Comparison of ENCODE assay signal across 1 cellular context in the genomic region with DNA sequence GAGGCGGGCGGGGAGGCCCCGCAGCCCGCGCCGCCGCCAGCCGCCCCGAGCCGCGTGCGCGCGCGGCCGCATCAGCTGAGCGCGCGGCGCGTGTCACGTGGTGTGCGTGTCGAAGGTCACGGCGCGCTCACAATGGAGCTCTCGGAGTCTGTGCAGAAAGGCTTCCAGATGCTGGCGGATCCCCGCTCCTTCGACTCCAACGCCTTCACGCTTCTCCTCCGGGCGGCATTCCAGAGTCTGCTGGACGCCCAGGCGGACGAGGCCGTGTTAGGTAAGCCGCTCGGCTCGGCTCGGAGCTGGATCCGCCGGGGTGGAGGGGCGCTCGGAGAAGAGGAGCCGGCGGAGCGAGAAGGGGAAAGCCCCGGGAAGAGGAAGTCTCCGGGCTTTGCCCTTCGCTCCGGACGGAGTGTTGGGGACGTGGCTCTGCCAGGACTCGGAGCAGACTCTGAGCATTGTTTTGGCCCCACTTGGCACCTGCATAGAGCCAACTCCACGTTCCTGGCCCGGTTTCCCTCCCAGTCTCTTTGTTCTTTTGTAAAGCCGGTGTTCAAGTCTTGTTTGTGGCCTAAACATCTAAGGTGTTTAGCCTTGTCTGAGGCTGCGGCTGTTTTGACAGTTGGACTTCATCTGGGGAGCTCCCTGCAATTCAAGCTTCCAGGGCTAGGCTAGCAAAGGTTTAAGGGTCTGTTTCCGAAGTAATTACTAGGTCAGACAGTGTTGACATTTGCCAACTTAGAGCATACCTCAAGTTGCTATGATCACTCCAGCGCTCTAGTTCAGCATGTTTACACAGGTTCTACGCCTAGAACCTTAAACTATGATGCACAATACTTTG.
TF ChIP-seq lines count a peak whose summit lies in the region.

A gene (plus strand): TSS at position 103 of the 835 bp plus-strand sequence. CDS start 30 bp downstream, at position 133.

TF ChIP-seq in HepG2, 621 proteins besides CTCF, POLR2A, EP300 and RAD21 (continued from another document and continues in another):
- TF ChIP-seq, protein P1, sequence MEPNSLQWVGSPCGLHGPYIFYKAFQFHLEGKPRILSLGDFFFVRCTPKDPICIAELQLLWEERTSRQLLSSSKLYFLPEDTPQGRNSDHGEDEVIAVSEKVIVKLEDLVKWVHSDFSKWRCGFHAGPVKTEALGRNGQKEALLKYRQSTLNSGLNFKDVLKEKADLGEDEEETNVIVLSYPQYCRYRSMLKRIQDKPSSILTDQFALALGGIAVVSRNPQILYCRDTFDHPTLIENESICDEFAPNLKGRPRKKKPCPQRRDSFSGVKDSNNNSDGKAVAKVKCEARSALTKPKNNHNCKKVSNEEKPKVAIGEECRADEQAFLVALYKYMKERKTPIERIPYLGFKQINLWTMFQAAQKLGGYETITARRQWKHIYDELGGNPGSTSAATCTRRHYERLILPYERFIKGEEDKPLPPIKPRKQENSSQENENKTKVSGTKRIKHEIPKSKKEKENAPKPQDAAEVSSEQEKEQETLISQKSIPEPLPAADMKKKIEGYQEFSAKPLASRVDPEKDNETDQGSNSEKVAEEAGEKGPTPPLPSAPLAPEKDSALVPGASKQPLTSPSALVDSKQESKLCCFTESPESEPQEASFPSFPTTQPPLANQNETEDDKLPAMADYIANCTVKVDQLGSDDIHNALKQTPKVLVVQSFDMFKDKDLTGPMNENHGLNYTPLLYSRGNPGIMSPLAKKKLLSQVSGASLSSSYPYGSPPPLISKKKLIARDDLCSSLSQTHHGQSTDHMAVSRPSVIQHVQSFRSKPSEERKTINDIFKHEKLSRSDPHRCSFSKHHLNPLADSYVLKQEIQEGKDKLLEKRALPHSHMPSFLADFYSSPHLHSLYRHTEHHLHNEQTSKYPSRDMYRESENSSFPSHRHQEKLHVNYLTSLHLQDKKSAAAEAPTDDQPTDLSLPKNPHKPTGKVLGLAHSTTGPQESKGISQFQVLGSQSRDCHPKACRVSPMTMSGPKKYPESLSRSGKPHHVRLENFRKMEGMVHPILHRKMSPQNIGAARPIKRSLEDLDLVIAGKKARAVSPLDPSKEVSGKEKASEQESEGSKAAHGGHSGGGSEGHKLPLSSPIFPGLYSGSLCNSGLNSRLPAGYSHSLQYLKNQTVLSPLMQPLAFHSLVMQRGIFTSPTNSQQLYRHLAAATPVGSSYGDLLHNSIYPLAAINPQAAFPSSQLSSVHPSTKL (CRISPR knock-in tag; IDR thresholded peaks at IDR 0.05), result peak; percentile 10; the same call in 1 of the 2 replicates
- TF ChIP-seq SAP130 (CRISPR knock-in tag; IDR thresholded peaks at IDR 0.05; ENCODE audit: low read depth), result peak; percentile 74
- no peak for TF ChIP-seq ZNF607 (CRISPR knock-in tag; IDR thresholded peaks at IDR 0.05; ENCODE audit: borderline replicate concordance)
- TF ChIP-seq IRF2 (CRISPR knock-in tag; IDR thresholded peaks at IDR 0.05), result 0 out of 2 replicates have a peak, but pooled peaks have one; percentile 17
- TF ChIP-seq SNAI1 (CRISPR knock-in tag; IDR thresholded peaks at IDR 0.05; ENCODE audit: borderline replicate concordance), result peak; percentile 70; the same call in 1 of the 2 replicates
- peak; percentile 69 for TF ChIP-seq ARNT2 (CRISPR knock-in tag; IDR thresholded peaks at IDR 0.05; ENCODE audit: low read depth)
- TF ChIP-seq, protein P2, sequence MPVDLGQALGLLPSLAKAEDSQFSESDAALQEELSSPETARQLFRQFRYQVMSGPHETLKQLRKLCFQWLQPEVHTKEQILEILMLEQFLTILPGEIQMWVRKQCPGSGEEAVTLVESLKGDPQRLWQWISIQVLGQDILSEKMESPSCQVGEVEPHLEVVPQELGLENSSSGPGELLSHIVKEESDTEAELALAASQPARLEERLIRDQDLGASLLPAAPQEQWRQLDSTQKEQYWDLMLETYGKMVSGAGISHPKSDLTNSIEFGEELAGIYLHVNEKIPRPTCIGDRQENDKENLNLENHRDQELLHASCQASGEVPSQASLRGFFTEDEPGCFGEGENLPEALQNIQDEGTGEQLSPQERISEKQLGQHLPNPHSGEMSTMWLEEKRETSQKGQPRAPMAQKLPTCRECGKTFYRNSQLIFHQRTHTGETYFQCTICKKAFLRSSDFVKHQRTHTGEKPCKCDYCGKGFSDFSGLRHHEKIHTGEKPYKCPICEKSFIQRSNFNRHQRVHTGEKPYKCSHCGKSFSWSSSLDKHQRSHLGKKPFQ (CRISPR knock-in tag; IDR thresholded peaks at IDR 0.05; ENCODE audit: insufficient replicate concordance), result no peak
- no peak for TF ChIP-seq ZNF660 (CRISPR knock-in tag; IDR thresholded peaks at IDR 0.05; ENCODE audit: borderline replicate concordance, low read depth)
- TF ChIP-seq SP4 (CRISPR knock-in tag; IDR thresholded peaks at IDR 0.05), result no peak
- 0 out of 2 replicates have a peak, but pooled peaks have one; percentile 65 for TF ChIP-seq ZNF878 (CRISPR knock-in tag; IDR thresholded peaks at IDR 0.05)
- TF ChIP-seq, protein P3, sequence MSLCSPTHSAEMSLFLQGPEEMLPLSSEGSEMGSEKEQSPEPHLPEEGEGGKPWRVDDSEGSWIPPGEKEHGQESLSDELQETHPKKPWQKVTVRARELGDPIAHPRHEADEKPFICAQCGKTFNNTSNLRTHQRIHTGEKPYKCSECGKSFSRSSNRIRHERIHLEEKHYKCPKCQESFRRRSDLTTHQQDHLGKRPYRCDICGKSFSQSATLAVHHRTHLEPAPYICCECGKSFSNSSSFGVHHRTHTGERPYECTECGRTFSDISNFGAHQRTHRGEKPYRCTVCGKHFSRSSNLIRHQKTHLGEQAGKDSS (CRISPR knock-in tag; IDR thresholded peaks at IDR 0.05; ENCODE audit: borderline replicate concordance, low read depth), result peak; percentile 53; the same call in 1 of the 2 replicates
- no peak for TF ChIP-seq ZNF572 (CRISPR knock-in tag; IDR thresholded peaks at IDR 0.05)
- no peak for TF ChIP-seq MTA3 (CRISPR knock-in tag; IDR thresholded peaks at IDR 0.05)
- TF ChIP-seq, protein P4, sequence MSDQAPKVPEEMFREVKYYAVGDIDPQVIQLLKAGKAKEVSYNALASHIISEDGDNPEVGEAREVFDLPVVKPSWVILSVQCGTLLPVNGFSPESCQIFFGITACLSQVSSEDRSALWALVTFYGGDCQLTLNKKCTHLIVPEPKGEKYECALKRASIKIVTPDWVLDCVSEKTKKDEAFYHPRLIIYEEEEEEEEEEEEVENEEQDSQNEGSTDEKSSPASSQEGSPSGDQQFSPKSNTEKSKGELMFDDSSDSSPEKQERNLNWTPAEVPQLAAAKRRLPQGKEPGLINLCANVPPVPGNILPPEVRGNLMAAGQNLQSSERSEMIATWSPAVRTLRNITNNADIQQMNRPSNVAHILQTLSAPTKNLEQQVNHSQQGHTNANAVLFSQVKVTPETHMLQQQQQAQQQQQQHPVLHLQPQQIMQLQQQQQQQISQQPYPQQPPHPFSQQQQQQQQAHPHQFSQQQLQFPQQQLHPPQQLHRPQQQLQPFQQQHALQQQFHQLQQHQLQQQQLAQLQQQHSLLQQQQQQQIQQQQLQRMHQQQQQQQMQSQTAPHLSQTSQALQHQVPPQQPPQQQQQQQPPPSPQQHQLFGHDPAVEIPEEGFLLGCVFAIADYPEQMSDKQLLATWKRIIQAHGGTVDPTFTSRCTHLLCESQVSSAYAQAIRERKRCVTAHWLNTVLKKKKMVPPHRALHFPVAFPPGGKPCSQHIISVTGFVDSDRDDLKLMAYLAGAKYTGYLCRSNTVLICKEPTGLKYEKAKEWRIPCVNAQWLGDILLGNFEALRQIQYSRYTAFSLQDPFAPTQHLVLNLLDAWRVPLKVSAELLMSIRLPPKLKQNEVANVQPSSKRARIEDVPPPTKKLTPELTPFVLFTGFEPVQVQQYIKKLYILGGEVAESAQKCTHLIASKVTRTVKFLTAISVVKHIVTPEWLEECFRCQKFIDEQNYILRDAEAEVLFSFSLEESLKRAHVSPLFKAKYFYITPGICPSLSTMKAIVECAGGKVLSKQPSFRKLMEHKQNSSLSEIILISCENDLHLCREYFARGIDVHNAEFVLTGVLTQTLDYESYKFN (CRISPR knock-in tag; conservative IDR thresholded peaks at IDR 0.05), result peak; percentile 34; the same call in 1 of the 2 replicates
- TF ChIP-seq, protein P5, sequence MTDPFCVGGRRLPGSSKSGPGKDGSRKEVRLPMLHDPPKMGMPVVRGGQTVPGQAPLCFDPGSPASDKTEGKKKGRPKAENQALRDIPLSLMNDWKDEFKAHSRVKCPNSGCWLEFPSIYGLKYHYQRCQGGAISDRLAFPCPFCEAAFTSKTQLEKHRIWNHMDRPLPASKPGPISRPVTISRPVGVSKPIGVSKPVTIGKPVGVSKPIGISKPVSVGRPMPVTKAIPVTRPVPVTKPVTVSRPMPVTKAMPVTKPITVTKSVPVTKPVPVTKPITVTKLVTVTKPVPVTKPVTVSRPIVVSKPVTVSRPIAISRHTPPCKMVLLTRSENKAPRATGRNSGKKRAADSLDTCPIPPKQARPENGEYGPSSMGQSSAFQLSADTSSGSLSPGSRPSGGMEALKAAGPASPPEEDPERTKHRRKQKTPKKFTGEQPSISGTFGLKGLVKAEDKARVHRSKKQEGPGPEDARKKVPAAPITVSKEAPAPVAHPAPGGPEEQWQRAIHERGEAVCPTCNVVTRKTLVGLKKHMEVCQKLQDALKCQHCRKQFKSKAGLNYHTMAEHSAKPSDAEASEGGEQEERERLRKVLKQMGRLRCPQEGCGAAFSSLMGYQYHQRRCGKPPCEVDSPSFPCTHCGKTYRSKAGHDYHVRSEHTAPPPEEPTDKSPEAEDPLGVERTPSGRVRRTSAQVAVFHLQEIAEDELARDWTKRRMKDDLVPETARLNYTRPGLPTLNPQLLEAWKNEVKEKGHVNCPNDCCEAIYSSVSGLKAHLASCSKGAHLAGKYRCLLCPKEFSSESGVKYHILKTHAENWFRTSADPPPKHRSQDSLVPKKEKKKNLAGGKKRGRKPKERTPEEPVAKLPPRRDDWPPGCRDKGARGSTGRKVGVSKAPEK (CRISPR knock-in tag; IDR thresholded peaks at IDR 0.05; ENCODE audit: borderline replicate concordance), result 0 out of 2 replicates have a peak, but pooled peaks have one; percentile 16
- 0 out of 2 replicates have a peak, but pooled peaks have one; percentile 64 for TF ChIP-seq ZNF841 (CRISPR knock-in tag; IDR thresholded peaks at IDR 0.05; ENCODE audit: borderline replicate concordance)
- TF ChIP-seq, protein P6, sequence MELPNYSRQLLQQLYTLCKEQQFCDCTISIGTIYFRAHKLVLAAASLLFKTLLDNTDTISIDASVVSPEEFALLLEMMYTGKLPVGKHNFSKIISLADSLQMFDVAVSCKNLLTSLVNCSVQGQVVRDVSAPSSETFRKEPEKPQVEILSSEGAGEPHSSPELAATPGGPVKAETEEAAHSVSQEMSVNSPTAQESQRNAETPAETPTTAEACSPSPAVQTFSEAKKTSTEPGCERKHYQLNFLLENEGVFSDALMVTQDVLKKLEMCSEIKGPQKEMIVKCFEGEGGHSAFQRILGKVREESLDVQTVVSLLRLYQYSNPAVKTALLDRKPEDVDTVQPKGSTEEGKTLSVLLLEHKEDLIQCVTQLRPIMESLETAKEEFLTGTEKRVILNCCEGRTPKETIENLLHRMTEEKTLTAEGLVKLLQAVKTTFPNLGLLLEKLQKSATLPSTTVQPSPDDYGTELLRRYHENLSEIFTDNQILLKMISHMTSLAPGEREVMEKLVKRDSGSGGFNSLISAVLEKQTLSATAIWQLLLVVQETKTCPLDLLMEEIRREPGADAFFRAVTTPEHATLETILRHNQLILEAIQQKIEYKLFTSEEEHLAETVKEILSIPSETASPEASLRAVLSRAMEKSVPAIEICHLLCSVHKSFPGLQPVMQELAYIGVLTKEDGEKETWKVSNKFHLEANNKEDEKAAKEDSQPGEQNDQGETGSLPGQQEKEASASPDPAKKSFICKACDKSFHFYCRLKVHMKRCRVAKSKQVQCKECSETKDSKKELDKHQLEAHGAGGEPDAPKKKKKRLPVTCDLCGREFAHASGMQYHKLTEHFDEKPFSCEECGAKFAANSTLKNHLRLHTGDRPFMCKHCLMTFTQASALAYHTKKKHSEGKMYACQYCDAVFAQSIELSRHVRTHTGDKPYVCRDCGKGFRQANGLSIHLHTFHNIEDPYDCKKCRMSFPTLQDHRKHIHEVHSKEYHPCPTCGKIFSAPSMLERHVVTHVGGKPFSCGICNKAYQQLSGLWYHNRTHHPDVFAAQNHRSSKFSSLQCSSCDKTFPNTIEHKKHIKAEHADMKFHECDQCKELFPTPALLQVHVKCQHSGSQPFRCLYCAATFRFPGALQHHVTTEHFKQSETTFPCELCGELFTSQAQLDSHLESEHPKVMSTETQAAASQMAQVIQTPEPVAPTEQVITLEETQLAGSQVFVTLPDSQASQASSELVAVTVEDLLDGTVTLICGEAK (IDR thresholded peaks at IDR 0.05), result no peak
- TF ChIP-seq, protein P6 (CRISPR knock-in tag; IDR thresholded peaks at IDR 0.05), result peak; percentile 68
- TF ChIP-seq CENPT (CRISPR knock-in tag; IDR thresholded peaks at IDR 0.05; ENCODE audit: low read depth), result no peak
- TF ChIP-seq, protein P7, sequence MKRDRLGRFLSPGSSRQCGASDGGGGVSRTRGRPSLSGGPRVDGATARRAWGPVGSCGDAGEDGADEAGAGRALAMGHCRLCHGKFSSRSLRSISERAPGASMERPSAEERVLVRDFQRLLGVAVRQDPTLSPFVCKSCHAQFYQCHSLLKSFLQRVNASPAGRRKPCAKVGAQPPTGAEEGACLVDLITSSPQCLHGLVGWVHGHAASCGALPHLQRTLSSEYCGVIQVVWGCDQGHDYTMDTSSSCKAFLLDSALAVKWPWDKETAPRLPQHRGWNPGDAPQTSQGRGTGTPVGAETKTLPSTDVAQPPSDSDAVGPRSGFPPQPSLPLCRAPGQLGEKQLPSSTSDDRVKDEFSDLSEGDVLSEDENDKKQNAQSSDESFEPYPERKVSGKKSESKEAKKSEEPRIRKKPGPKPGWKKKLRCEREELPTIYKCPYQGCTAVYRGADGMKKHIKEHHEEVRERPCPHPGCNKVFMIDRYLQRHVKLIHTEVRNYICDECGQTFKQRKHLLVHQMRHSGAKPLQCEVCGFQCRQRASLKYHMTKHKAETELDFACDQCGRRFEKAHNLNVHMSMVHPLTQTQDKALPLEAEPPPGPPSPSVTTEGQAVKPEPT (CRISPR knock-in tag; IDR thresholded peaks at IDR 0.05; ENCODE audit: low read depth), result peak; percentile 41; the same call in 1 of the 2 replicates
- peak; percentile 79; the same call in 1 of the 2 replicates for TF ChIP-seq ZNF547 (CRISPR knock-in tag; IDR thresholded peaks at IDR 0.05)
